Comparison of ENCODE assay signal across 1 cellular context in the genomic region with DNA sequence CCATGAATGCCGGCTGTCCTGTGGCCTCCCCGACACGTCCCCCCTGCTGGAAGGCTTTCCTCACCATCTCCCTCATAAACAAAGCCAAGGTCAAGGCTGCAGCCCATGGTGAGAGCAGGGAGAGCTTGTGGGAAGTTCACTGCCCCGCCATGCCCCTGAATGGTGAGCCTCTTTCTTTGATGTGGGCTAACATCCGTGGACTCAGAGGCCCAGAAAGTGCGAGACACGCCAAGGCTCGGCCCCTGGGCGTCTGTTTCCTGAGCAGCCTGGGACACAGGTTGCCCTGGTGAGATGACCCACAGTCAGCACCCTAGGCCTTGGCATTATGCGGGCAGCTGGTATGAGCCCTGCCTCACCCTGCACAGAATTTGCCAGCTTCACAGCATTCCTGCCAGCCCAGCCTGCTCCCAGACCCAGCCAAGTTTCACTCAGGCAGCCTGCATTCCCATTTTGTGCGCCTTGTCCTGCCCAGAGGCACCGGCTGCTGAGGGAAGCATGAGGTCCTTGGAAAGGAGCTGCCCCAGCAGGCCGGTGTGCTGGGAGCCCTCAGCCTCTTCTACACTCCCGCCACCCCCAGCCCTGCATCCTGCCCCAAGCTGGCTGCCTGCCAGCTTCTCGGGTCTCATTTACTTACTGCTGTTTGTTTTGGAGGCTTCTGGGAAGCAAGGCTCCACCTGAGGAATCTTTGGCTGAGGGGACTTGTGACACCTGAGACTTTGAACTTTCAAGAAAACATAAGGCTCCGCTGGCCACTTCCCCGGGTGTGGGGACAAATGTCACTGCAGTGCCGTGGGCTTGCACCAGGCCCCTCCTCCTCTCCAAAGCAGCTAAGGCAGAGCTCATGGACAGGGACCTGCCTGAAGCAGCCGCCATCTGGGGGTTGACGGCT.
TF ChIP-seq lines count a peak whose summit lies in the region.

No MANE protein-coding gene starts in this region.

TF ChIP-seq in HepG2, 621 proteins besides CTCF, POLR2A, EP300 and RAD21 (continued from another document and continues in another):
- TF ChIP-seq, protein P1, sequence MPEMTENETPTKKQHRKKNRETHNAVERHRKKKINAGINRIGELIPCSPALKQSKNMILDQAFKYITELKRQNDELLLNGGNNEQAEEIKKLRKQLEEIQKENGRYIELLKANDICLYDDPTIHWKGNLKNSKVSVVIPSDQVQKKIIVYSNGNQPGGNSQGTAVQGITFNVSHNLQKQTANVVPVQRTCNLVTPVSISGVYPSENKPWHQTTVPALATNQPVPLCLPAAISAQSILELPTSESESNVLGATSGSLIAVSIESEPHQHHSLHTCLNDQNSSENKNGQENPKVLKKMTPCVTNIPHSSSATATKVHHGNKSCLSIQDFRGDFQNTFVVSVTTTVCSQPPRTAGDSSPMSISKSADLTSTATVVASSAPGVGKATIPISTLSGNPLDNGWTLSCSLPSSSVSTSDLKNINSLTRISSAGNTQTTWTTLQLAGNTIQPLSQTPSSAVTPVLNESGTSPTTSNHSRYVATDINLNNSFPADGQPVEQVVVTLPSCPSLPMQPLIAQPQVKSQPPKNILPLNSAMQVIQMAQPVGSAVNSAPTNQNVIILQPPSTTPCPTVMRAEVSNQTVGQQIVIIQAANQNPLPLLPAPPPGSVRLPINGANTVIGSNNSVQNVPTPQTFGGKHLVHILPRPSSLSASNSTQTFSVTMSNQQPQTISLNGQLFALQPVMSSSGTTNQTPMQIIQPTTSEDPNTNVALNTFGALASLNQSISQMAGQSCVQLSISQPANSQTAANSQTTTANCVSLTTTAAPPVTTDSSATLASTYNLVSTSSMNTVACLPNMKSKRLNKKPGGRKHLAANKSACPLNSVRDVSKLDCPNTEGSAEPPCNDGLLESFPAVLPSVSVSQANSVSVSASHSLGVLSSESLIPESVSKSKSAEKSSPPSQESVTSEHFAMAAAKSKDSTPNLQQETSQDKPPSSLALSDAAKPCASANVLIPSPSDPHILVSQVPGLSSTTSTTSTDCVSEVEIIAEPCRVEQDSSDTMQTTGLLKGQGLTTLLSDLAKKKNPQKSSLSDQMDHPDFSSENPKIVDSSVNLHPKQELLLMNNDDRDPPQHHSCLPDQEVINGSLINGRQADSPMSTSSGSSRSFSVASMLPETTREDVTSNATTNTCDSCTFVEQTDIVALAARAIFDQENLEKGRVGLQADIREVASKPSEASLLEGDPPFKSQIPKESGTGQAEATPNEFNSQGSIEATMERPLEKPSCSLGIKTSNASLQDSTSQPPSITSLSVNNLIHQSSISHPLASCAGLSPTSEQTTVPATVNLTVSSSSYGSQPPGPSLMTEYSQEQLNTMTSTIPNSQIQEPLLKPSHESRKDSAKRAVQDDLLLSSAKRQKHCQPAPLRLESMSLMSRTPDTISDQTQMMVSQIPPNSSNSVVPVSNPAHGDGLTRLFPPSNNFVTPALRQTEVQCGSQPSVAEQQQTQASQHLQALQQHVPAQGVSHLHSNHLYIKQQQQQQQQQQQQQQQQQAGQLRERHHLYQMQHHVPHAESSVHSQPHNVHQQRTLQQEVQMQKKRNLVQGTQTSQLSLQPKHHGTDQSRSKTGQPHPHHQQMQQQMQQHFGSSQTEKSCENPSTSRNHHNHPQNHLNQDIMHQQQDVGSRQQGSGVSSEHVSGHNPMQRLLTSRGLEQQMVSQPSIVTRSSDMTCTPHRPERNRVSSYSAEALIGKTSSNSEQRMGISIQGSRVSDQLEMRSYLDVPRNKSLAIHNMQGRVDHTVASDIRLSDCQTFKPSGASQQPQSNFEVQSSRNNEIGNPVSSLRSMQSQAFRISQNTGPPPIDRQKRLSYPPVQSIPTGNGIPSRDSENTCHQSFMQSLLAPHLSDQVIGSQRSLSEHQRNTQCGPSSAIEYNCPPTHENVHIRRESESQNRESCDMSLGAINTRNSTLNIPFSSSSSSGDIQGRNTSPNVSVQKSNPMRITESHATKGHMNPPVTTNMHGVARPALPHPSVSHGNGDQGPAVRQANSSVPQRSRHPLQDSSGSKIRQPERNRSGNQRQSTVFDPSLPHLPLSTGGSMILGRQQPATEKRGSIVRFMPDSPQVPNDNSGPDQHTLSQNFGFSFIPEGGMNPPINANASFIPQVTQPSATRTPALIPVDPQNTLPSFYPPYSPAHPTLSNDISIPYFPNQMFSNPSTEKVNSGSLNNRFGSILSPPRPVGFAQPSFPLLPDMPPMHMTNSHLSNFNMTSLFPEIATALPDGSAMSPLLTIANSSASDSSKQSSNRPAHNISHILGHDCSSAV (CRISPR knock-in tag; IDR thresholded peaks at IDR 0.05; ENCODE audit: borderline replicate concordance), result no peak
- TF ChIP-seq HMG20B (CRISPR knock-in tag; conservative IDR thresholded peaks at IDR 0.05) (peak; percentile 92), SSRP1 (CRISPR knock-in tag; IDR thresholded peaks at IDR 0.05) (peak; percentile 75; the same call in 1 of the 2 replicates), DZIP1 (CRISPR knock-in tag; IDR thresholded peaks at IDR 0.05) (no peak), ZNF251 (CRISPR knock-in tag; IDR thresholded peaks at IDR 0.05) (no peak), ZNF567 (CRISPR knock-in tag; IDR thresholded peaks at IDR 0.05; ENCODE audit: borderline replicate concordance) (peak; percentile 80; the same call in 1 of the 2 replicates), SNRNP70 (IDR thresholded peaks at IDR 0.05; ENCODE audit: low read depth, low read length) (no peak), ZFP62 (CRISPR knock-in tag; IDR thresholded peaks at IDR 0.05) (no peak), NCOR1 (IDR thresholded peaks at IDR 0.05; ENCODE audit: borderline replicate concordance, low read length) (peak; percentile 90), ZSCAN21 (CRISPR knock-in tag; IDR thresholded peaks at IDR 0.05; ENCODE audit: borderline replicate concordance) (peak; percentile 95), ELF1 (CRISPR knock-in tag; IDR thresholded peaks at IDR 0.05) (peak; percentile 35; the same call in 1 of the 2 replicates), ZBTB42 (CRISPR knock-in tag; IDR thresholded peaks at IDR 0.05) (no peak), DNMT3B (CRISPR knock-in tag; conservative IDR thresholded peaks at IDR 0.05) (0 out of 2 replicates have a peak, but pooled peaks have one; percentile 62), ZNF276 (CRISPR knock-in tag; IDR thresholded peaks at IDR 0.05; ENCODE audit: low read depth) (peak; percentile 56; the same call in 1 of the 2 replicates), SALL2 (CRISPR knock-in tag; IDR thresholded peaks at IDR 0.05) (peak; percentile 79; the same call in 1 of the 2 replicates), SIN3B (IDR thresholded peaks at IDR 0.05; ENCODE audit: low read length) (no peak), NFE2L1 (CRISPR knock-in tag; IDR thresholded peaks at IDR 0.05; ENCODE audit: borderline replicate concordance) (peak; percentile 55; the same call in 1 of the 2 replicates), ZFP91 (CRISPR knock-in tag; IDR thresholded peaks at IDR 0.05; ENCODE audit: borderline replicate concordance) (peak; percentile 91), ZFP90 (CRISPR knock-in tag; IDR thresholded peaks at IDR 0.05; ENCODE audit: borderline replicate concordance) (no peak), KDM6A (CRISPR knock-in tag; IDR thresholded peaks at IDR 0.05; ENCODE audit: low read depth) (no peak; the same call in 1 of the 2 replicates), NFYB (CRISPR knock-in tag; IDR thresholded peaks at IDR 0.05) (no peak), ATRX (CRISPR knock-in tag; IDR thresholded peaks at IDR 0.05; ENCODE audit: borderline replicate concordance) (no peak), HNF4G (IDR thresholded peaks at IDR 0.05; ENCODE audit: borderline replicate concordance, low read depth, low read length) (peak; percentile 58; the same call in 1 of the 2 replicates), HNF4G (CRISPR knock-in tag; IDR thresholded peaks at IDR 0.05; ENCODE audit: borderline replicate concordance, low read depth) (peak; percentile 85; the same call in 1 of the 2 replicates), ZNF713 (CRISPR knock-in tag; IDR thresholded peaks at IDR 0.05) (peak; percentile 79; the same call in 1 of the 2 replicates)
- TF ChIP-seq, protein P2, sequence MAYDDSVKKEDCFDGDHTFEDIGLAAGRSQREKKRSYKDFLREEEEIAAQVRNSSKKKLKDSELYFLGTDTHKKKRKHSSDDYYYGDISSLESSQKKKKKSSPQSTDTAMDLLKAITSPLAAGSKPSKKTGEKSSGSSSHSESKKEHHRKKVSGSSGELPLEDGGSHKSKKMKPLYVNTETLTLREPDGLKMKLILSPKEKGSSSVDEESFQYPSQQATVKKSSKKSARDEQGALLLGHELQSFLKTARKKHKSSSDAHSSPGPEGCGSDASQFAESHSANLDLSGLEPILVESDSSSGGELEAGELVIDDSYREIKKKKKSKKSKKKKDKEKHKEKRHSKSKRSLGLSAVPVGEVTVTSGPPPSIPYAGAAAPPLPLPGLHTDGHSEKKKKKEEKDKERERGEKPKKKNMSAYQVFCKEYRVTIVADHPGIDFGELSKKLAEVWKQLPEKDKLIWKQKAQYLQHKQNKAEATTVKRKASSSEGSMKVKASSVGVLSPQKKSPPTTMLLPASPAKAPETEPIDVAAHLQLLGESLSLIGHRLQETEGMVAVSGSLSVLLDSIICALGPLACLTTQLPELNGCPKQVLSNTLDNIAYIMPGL (CRISPR knock-in tag; IDR thresholded peaks at IDR 0.05; ENCODE audit: borderline replicate concordance in 1 of 2, low read depth in 1 of 2), result peak; percentile 32 to 66; a peak in 2 of 4 replicates
- TF ChIP-seq, protein P3, sequence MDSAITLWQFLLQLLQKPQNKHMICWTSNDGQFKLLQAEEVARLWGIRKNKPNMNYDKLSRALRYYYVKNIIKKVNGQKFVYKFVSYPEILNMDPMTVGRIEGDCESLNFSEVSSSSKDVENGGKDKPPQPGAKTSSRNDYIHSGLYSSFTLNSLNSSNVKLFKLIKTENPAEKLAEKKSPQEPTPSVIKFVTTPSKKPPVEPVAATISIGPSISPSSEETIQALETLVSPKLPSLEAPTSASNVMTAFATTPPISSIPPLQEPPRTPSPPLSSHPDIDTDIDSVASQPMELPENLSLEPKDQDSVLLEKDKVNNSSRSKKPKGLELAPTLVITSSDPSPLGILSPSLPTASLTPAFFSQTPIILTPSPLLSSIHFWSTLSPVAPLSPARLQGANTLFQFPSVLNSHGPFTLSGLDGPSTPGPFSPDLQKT (CRISPR knock-in tag; IDR thresholded peaks at IDR 0.05; ENCODE audit: borderline replicate concordance), result no peak
- TF ChIP-seq, protein P4, sequence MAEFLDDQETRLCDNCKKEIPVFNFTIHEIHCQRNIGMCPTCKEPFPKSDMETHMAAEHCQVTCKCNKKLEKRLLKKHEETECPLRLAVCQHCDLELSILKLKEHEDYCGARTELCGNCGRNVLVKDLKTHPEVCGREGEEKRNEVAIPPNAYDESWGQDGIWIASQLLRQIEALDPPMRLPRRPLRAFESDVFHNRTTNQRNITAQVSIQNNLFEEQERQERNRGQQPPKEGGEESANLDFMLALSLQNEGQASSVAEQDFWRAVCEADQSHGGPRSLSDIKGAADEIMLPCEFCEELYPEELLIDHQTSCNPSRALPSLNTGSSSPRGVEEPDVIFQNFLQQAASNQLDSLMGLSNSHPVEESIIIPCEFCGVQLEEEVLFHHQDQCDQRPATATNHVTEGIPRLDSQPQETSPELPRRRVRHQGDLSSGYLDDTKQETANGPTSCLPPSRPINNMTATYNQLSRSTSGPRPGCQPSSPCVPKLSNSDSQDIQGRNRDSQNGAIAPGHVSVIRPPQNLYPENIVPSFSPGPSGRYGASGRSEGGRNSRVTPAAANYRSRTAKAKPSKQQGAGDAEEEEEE (CRISPR knock-in tag; IDR thresholded peaks at IDR 0.05; ENCODE audit: borderline replicate concordance), result no peak
